In genomic region chr5:177303121-177303924, GRCh38 we compare ENCODE assay signal across 1 cellular context.
TF ChIP-seq lines count a peak whose summit lies in the region.

Gene PRELID1 (plus strand): TSS chr5:177303799. CDS start chr5:177303986, 187 bp downstream.
Gene RAB24 (minus strand): TSS chr5:177303719. CDS start chr5:177303288, 431 bp downstream.

TF ChIP-seq in HepG2, 621 proteins besides CTCF, POLR2A, EP300 and RAD21 (continued from another document and continues in another):
- peak; percentile 77 for TF ChIP-seq MAZ (IDR thresholded peaks at IDR 0.05; ENCODE audit: borderline replicate concordance, low read depth, low read length)
- TF ChIP-seq MAZ (CRISPR knock-in tag; IDR thresholded peaks at IDR 0.05; ENCODE audit: low read depth) = peak; percentile 80
- TF ChIP-seq ZNF709 (CRISPR knock-in tag; IDR thresholded peaks at IDR 0.05) = peak; percentile 76; the same call in 1 of the 2 replicates
- peak; percentile 84; the same call in 1 of the 2 replicates for TF ChIP-seq ZSCAN9 (CRISPR knock-in tag; IDR thresholded peaks at IDR 0.05; ENCODE audit: borderline replicate concordance)
- TF ChIP-seq ARNT2 (CRISPR knock-in tag; IDR thresholded peaks at IDR 0.05; ENCODE audit: low read depth) = peak; percentile 92
- TF ChIP-seq ATF7-NPFF (CRISPR knock-in tag; IDR thresholded peaks at IDR 0.05; ENCODE audit: low read depth) = peak; percentile 85; the same call in 1 of the 2 replicates
- no peak for TF ChIP-seq ZNF646 (CRISPR knock-in tag; IDR thresholded peaks at IDR 0.05)
- TF ChIP-seq FUBP1 (CRISPR knock-in tag; IDR thresholded peaks at IDR 0.05; ENCODE audit: borderline replicate concordance) = no peak
- TF ChIP-seq PRDM4 (CRISPR knock-in tag; IDR thresholded peaks at IDR 0.05; ENCODE audit: borderline replicate concordance) = no peak
- TF ChIP-seq ZNF44 (CRISPR knock-in tag; IDR thresholded peaks at IDR 0.05) = peak; percentile 55; the same call in 1 of the 2 replicates
- TF ChIP-seq MYPOP (CRISPR knock-in tag; IDR thresholded peaks at IDR 0.05) = peak; percentile 94
- no peak for TF ChIP-seq ZNF691 (CRISPR knock-in tag; IDR thresholded peaks at IDR 0.05; ENCODE audit: borderline replicate concordance, low read depth)
- peak; percentile 57; the same call in 1 of the 2 replicates for TF ChIP-seq MAF1 (CRISPR knock-in tag; IDR thresholded peaks at IDR 0.05; ENCODE audit: borderline replicate concordance)
- no peak for TF ChIP-seq KLF12 (CRISPR knock-in tag; IDR thresholded peaks at IDR 0.05; ENCODE audit: borderline replicate concordance)
- 0 out of 2 replicates have a peak, but pooled peaks have one; percentile 36 for TF ChIP-seq ZNF235 (CRISPR knock-in tag; IDR thresholded peaks at IDR 0.05; ENCODE audit: borderline replicate concordance)
- TF ChIP-seq ZNF142 (CRISPR knock-in tag; IDR thresholded peaks at IDR 0.05) = 0 out of 2 replicates have a peak, but pooled peaks have one; percentile 52
- TF ChIP-seq WIZ (CRISPR knock-in tag; IDR thresholded peaks at IDR 0.05) = no peak
- TF ChIP-seq KAT8 (CRISPR knock-in tag; IDR thresholded peaks at IDR 0.05) = peak; percentile 80
- no peak for TF ChIP-seq MAFG (CRISPR knock-in tag; IDR thresholded peaks at IDR 0.05)
- peak; percentile 61 for TF ChIP-seq BCL6 (CRISPR knock-in tag; IDR thresholded peaks at IDR 0.05)
- no peak for TF ChIP-seq TRIM22 (IDR thresholded peaks at IDR 0.05)
- TF ChIP-seq ZNF460 (CRISPR knock-in tag; IDR thresholded peaks at IDR 0.05; ENCODE audit: borderline replicate concordance) = no peak
- no peak for TF ChIP-seq ZNF75D (CRISPR knock-in tag; IDR thresholded peaks at IDR 0.05; ENCODE audit: borderline replicate concordance)
- peak; percentile 75 for TF ChIP-seq ISL2 (CRISPR knock-in tag; IDR thresholded peaks at IDR 0.05)
- TF ChIP-seq ZNF281 (CRISPR knock-in tag; IDR thresholded peaks at IDR 0.05; ENCODE audit: borderline replicate concordance) = no peak
- TF ChIP-seq E2F5 (CRISPR knock-in tag; conservative IDR thresholded peaks at IDR 0.05) = no peak; the same call in 1 of the 2 replicates
- peak; percentile 43; the same call in 1 of the 2 replicates for TF ChIP-seq ZNF788 (CRISPR knock-in tag; IDR thresholded peaks at IDR 0.05; ENCODE audit: borderline replicate concordance)
